ENCODE assay signal across 8 cellular contexts in the genomic region with DNA sequence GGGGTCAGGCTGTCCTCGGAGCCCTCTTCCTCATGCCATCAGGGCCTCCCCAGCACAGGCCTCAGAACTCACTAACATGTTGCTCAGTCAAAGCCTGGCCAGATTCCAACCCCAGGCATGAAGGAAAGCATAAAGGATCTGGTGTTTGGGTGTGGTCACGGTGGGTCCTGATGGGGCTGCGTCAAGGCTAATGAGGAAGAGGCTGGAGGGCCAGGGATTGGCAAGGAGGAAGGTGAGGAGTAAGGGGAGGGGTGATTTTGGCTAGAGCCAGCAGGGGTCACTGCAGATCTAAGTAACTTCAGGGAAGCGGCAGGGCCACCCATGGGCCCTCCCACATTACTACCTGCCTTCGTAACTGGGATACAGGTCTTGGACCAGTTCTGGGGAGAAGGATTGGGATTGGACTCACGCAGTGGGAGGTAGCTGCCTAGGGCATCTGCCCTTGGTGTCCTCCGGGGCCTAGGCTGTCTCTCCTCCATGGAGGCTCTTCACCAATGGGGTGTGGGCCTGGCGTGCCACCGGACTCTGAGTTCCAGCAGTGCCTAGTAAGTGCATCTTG. TPM values are rescaled to one million over a fixed set of nuclear protein-coding genes. Genes with fewer than 3 reads are reported as not detected.
DNase-seq lines count a peak whose midpoint lies in the region; ATAC-seq, FAIRE-seq and TF ChIP-seq lines count a peak whose summit lies in the region.

No MANE protein-coding gene starts in this region.

- H4K20me1 ChIP-seq in hepatocyte (ENCODE audit: insufficient read depth, poor library complexity, severe bottlenecking): no peaks in the 10 kb centered on the region

- TF ChIP-seq CTCF in LNCaP clone FGC (IDR thresholded peaks at IDR 0.05; ENCODE audit: control insufficient read depth, extremely low read depth, insufficient read depth): peak; percentile 84
- TF ChIP-seq CTCF in hepatocyte (IDR thresholded peaks at IDR 0.05; ENCODE audit: poor library complexity): peak; percentile 59

- no peak overlapping the region for H3K4me2 ChIP-seq in hepatocyte

- H3K4me1 ChIP-seq in adipocyte (ENCODE audit: control insufficient read depth, insufficient read depth, low read length): peaks cover 18% of the 10 kb centered on the region
- peaks cover 13% of the 10 kb centered on the region for H3K4me1 ChIP-seq in hepatocyte (ENCODE audit: insufficient read depth)

- peak; percentile 86 for DNase-seq in DMS53 (lab: John Stamatoyannopoulos, UW)
- peak; percentile 69 for DNase-seq in LNCaP clone FGC (ENCODE audit: low read depth)
- DNase-seq in T follicular helper cell (ENCODE audit: low read depth): peak; percentile 42
- DNase-seq in adipocyte (ENCODE audit: low read depth): peak; percentile 58
- peak; percentile 89 for DNase-seq in hepatocyte (ENCODE audit: low spot score)
- peak; percentile 33 to 68 (median 51) for DNase-seq in stimulated activated CD4-positive, alpha-beta T cell treated with anti-CD3 and anti-CD28 coated beads, Interleukin-1b, Interleukin-23, amount 100 ng/mL, for 24 hours (ENCODE audit: low read depth in 4 of 4, low spot score in 1 of 4)
- no peak for DNase-seq in frontal cortex (ENCODE audit: low spot score in 2 of 2)

- 50% methylated on average over 9 of the region's 9 CpGs for WGBS in hepatocyte (ENCODE audit: low lambda C conversion rate, missing lambda C conversion rate)

- no peaks in the 10 kb centered on the region for H3K36me3 ChIP-seq in adipocyte (ENCODE audit: control insufficient read depth, insufficient read depth, low read length, severe bottlenecking)
- H3K36me3 ChIP-seq in hepatocyte (replicated peaks; ENCODE audit: insufficient read depth, low read depth): no peaks in the 10 kb centered on the region

- ATAC-seq in GM21619 (IDR thresholded peaks at IDR 0.05; ENCODE audit: unreplicated experiment): peak; percentile 69

- peak overlapping the region; percentile 28 for H3K9ac ChIP-seq in adipocyte (ENCODE audit: low read length)

- no peaks in the 10 kb centered on the region for H3K79me2 ChIP-seq in hepatocyte

- H3K9me3 ChIP-seq in adipocyte (ENCODE audit: control insufficient read depth, low read length) (no peaks in the 10 kb centered on the region), hepatocyte (ENCODE audit: low read depth) (no peaks in the 10 kb centered on the region)

- no peaks in the 10 kb centered on the region for H3K27me3 ChIP-seq in adipocyte (replicated peaks; ENCODE audit: control insufficient read depth, insufficient read depth, low read length)
- no peaks in the 10 kb centered on the region for H3K27me3 ChIP-seq in hepatocyte

- no peaks in the 10 kb centered on the region for H3K9me2 ChIP-seq in hepatocyte (replicated peaks; ENCODE audit: insufficient read depth)

- H3K4me3 ChIP-seq in LNCaP clone FGC (ENCODE audit: low read depth, low read length): no peak overlapping the region
- H3K4me3 ChIP-seq in adipocyte (ENCODE audit: low read length): no peak overlapping the region
- no peak overlapping the region for H3K4me3 ChIP-seq in hepatocyte

- no peak overlapping the region for H2AFZ ChIP-seq in hepatocyte

- no peak overlapping the region for H3K27ac ChIP-seq in hepatocyte

- FAIRE-seq in frontal cortex (lab: Jason Lieb, UNC): no peak

RNA-seq across cellular contexts. Expression of gene MRPS18A, which starts 36.2 kb away (rescaled TPM):
- total RNA-seq in hepatocyte (46.1 and 53.1 TPM in 2 replicates), frontal cortex (16.3 TPM)
- 68.8 and 71.1 TPM in 2 replicates for polyA plus RNA-seq in hepatocyte

RNA-seq across cellular contexts. Expression of gene VEGFA, which starts 46.2 kb away (rescaled TPM):
- total RNA-seq in hepatocyte (165 and 179 TPM in 2 replicates), frontal cortex (15.5 TPM)
- polyA plus RNA-seq in hepatocyte: 129 and 148 TPM in 2 replicates

Comparison
In these comparisons a context has a peak if more than half of its experiments do, and no peak if none do; other contexts are left out.
1. DNase-seq: peak in DMS53 (single experiment), LNCaP clone FGC (single experiment), T follicular helper cell (single experiment), adipocyte (single experiment), hepatocyte (single experiment) and stimulated activated CD4-positive, alpha-beta T cell treated with anti-CD3 and anti-CD28 coated beads, Interleukin-1b, Interleukin-23, amount 100 ng/mL, for 24 hours (4 of 4); none in frontal cortex (0 of 2).
2. RNA of gene VEGFA, which starts 46.2 kb away (total RNA-seq): 165 to 179 TPM in hepatocyte; 15.5 TPM in frontal cortex (single experiment); every median in the first group is over 10 times any median in the second.